8 cellular contexts compared by ENCODE assay signal in genomic region chr22:19432092-19432844, GRCh38. TPM values are rescaled to one million over a fixed set of nuclear protein-coding genes. Genes with fewer than 3 reads are reported as not detected.
DNase-seq lines count a peak whose midpoint lies in the region; ATAC-seq, FAIRE-seq and TF ChIP-seq lines count a peak whose summit lies in the region.

TSS of gene MRPL40 (plus strand) at chr22:19432545. CDS start at chr22:19432555, 10 bp downstream.

- H3K9me3 Mint-ChIP-seq in WTC11: no peaks in the 10 kb centered on the region

- H3K4me3 ChIP-seq in AG04450 (ENCODE audit: low read depth, low read length): peak within 1 kb of the TSS; percentile 87
- H3K4me3 ChIP-seq in bronchial epithelial cell (ENCODE audit: low read depth, low read length): peak within 1 kb of the TSS; percentile 84

- peak; percentile 83 for DNase-seq in AG04450 (ENCODE audit: low read depth, low spot score)
- DNase-seq in NCI-H2227 (lab: John Stamatoyannopoulos, UW; ENCODE audit: unreplicated experiment): peak; percentile 97
- DNase-seq in WTC11 (ENCODE audit: low spot score): peak; percentile 83
- DNase-seq in bronchial epithelial cell (ENCODE audit: low read depth): peak; percentile 76
- peak; percentile 97 for DNase-seq in inferior parietal cortex (ENCODE audit: extremely low spot score)
- peak; percentile 85 to 88 for DNase-seq in stimulated activated CD4-positive, alpha-beta T cell treated with anti-CD3 and anti-CD28 coated beads, Interleukin-12 subunit alpha, Interleukin-12 subunit beta, amount 100 ng/mL, for 24 hours (ENCODE audit: low read depth in 2 of 2)

- H3K36me3 ChIP-seq in bronchial epithelial cell (ENCODE audit: control insufficient read depth, insufficient read depth, low read length): peaks cover 7% of the 10 kb centered on the region

- no peak for FAIRE-seq in bronchial epithelial cell (lab: Jason Lieb, UNC)

- no peaks in the 10 kb centered on the region for H3K27me3 Mint-ChIP-seq in WTC11 (ENCODE audit: low read depth)

- peak within 1 kb of the TSS; percentile 84 for H3K27ac ChIP-seq in AG04450 (ENCODE audit: low read depth, low read length)

- CTCF ChIA-PET in AG04450 (lab: Charles Lee) (no interaction called here), WTC11 (lab: Charles Lee) (interaction anchor here (0.6 kb wide), 1 partner anchor 141 kb away, joined by 3 read pairs; the partner anchor contains the start of gene CLTCL1)

- H3K27me3 ChIP-seq in AG04450 (ENCODE audit: control insufficient read depth, insufficient read depth, low read length) (no peaks in the 10 kb centered on the region), bronchial epithelial cell (ENCODE audit: control insufficient read depth, insufficient read depth, low read length) (no peaks in the 10 kb centered on the region)

- H3K27ac Mint-ChIP-seq in WTC11: peak within 1 kb of the TSS; percentile 95

- peak within 1 kb of the TSS; percentile 81 for H3K4me3 Mint-ChIP-seq in WTC11

- POLR2A ChIA-PET in AG04450 (lab: Yijun Ruan, JAX) (interaction anchor here (0.6 to 1.6 kb wide), 8 partner anchors 9 to 253 kb away, joined by 3 to 13 read pairs (median 6); partner anchors contain the start of genes CDC45, SLC25A1 and UFD1), WTC11 (lab: Charles Lee) (interaction anchor here (1.0 to 2.1 kb wide), 3 partner anchors 10 to 47 kb away, joined by 4 to 13 read pairs (median 5); partner anchors contain the start of genes C22orf39 and CDC45)

- peaks cover 9% of the 10 kb centered on the region for H3K36me3 Mint-ChIP-seq in WTC11

- H3K9me3 ChIP-seq in AG04450 (ENCODE audit: control insufficient read depth, insufficient read depth, low read length): no peaks in the 10 kb centered on the region

- ATAC-seq in GM18870 (IDR thresholded peaks at IDR 0.05; ENCODE audit: unreplicated experiment) (peak; percentile 38), HG03108 (IDR thresholded peaks at IDR 0.05; ENCODE audit: unreplicated experiment) (peak; percentile 80), WTC11 (peak; percentile 81)

- H3K4me1 Mint-ChIP-seq in WTC11: peaks cover 20% of the 10 kb centered on the region

- TF ChIP-seq CTCF in AG04450 (IDR thresholded peaks at IDR 0.05; ENCODE audit: low read depth, low read length): no peak
- TF ChIP-seq CTCF in WTC11 (IDR thresholded peaks at IDR 0.05): no peak
- TF ChIP-seq CTCF in bronchial epithelial cell (IDR thresholded peaks at IDR 0.05; ENCODE audit: insufficient read depth, low read length, severe bottlenecking): peak; percentile 3

TF ChIP-seq in WTC11, 78 proteins besides CTCF, POLR2A, EP300 and RAD21 (continues in another document):
- no peak for TF ChIP-seq ATF1 (CRISPR knock-in tag; IDR thresholded peaks at IDR 0.05)
- TF ChIP-seq ZNF219 (CRISPR knock-in tag; IDR thresholded peaks at IDR 0.05; ENCODE audit: borderline replicate concordance): peak; percentile 76; the same call in 1 of the 2 replicates
- 0 out of 2 replicates have a peak, but pooled peaks have one; percentile 29 for TF ChIP-seq PRRX2 (CRISPR knock-in tag; IDR thresholded peaks at IDR 0.05)
- TF ChIP-seq, protein P1, sequence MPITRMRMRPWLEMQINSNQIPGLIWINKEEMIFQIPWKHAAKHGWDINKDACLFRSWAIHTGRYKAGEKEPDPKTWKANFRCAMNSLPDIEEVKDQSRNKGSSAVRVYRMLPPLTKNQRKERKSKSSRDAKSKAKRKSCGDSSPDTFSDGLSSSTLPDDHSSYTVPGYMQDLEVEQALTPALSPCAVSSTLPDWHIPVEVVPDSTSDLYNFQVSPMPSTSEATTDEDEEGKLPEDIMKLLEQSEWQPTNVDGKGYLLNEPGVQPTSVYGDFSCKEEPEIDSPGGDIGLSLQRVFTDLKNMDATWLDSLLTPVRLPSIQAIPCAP (CRISPR knock-in tag; IDR thresholded peaks at IDR 0.05): peak; percentile 84
- peak; percentile 47; the same call in 1 of the 2 replicates for TF ChIP-seq ZNF416 (CRISPR knock-in tag; IDR thresholded peaks at IDR 0.05)
- peak; percentile 97 for TF ChIP-seq MAX (CRISPR knock-in tag; IDR thresholded peaks at IDR 0.05)
- TF ChIP-seq, protein P2, sequence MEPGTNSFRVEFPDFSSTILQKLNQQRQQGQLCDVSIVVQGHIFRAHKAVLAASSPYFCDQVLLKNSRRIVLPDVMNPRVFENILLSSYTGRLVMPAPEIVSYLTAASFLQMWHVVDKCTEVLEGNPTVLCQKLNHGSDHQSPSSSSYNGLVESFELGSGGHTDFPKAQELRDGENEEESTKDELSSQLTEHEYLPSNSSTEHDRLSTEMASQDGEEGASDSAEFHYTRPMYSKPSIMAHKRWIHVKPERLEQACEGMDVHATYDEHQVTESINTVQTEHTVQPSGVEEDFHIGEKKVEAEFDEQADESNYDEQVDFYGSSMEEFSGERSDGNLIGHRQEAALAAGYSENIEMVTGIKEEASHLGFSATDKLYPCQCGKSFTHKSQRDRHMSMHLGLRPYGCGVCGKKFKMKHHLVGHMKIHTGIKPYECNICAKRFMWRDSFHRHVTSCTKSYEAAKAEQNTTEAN (CRISPR knock-in tag; IDR thresholded peaks at IDR 0.05): peak; percentile 91; the same call in 1 of the 2 replicates
- TF ChIP-seq, protein P3, sequence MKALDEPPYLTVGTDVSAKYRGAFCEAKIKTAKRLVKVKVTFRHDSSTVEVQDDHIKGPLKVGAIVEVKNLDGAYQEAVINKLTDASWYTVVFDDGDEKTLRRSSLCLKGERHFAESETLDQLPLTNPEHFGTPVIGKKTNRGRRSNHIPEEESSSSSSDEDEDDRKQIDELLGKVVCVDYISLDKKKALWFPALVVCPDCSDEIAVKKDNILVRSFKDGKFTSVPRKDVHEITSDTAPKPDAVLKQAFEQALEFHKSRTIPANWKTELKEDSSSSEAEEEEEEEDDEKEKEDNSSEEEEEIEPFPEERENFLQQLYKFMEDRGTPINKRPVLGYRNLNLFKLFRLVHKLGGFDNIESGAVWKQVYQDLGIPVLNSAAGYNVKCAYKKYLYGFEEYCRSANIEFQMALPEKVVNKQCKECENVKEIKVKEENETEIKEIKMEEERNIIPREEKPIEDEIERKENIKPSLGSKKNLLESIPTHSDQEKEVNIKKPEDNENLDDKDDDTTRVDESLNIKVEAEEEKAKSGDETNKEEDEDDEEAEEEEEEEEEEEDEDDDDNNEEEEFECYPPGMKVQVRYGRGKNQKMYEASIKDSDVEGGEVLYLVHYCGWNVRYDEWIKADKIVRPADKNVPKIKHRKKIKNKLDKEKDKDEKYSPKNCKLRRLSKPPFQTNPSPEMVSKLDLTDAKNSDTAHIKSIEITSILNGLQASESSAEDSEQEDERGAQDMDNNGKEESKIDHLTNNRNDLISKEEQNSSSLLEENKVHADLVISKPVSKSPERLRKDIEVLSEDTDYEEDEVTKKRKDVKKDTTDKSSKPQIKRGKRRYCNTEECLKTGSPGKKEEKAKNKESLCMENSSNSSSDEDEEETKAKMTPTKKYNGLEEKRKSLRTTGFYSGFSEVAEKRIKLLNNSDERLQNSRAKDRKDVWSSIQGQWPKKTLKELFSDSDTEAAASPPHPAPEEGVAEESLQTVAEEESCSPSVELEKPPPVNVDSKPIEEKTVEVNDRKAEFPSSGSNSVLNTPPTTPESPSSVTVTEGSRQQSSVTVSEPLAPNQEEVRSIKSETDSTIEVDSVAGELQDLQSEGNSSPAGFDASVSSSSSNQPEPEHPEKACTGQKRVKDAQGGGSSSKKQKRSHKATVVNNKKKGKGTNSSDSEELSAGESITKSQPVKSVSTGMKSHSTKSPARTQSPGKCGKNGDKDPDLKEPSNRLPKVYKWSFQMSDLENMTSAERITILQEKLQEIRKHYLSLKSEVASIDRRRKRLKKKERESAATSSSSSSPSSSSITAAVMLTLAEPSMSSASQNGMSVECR (CRISPR knock-in tag; IDR thresholded peaks at IDR 0.05; ENCODE audit: borderline replicate concordance): peak; percentile 93
- TF ChIP-seq GTF2I (CRISPR knock-in tag; conservative IDR thresholded peaks at IDR 0.05): no peak
- TF ChIP-seq GABPB1 (CRISPR knock-in tag; IDR thresholded peaks at IDR 0.05): peak; percentile 93
- TF ChIP-seq JUN (CRISPR knock-in tag; IDR thresholded peaks at IDR 0.05): peak; percentile 85; the same call in 1 of the 2 replicates
- TF ChIP-seq, protein P4, sequence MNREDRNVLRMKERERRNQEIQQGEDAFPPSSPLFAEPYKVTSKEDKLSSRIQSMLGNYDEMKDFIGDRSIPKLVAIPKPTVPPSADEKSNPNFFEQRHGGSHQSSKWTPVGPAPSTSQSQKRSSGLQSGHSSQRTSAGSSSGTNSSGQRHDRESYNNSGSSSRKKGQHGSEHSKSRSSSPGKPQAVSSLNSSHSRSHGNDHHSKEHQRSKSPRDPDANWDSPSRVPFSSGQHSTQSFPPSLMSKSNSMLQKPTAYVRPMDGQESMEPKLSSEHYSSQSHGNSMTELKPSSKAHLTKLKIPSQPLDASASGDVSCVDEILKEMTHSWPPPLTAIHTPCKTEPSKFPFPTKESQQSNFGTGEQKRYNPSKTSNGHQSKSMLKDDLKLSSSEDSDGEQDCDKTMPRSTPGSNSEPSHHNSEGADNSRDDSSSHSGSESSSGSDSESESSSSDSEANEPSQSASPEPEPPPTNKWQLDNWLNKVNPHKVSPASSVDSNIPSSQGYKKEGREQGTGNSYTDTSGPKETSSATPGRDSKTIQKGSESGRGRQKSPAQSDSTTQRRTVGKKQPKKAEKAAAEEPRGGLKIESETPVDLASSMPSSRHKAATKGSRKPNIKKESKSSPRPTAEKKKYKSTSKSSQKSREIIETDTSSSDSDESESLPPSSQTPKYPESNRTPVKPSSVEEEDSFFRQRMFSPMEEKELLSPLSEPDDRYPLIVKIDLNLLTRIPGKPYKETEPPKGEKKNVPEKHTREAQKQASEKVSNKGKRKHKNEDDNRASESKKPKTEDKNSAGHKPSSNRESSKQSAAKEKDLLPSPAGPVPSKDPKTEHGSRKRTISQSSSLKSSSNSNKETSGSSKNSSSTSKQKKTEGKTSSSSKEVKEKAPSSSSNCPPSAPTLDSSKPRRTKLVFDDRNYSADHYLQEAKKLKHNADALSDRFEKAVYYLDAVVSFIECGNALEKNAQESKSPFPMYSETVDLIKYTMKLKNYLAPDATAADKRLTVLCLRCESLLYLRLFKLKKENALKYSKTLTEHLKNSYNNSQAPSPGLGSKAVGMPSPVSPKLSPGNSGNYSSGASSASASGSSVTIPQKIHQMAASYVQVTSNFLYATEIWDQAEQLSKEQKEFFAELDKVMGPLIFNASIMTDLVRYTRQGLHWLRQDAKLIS (CRISPR knock-in tag; IDR thresholded peaks at IDR 0.05; ENCODE audit: borderline replicate concordance): no peak
- TF ChIP-seq ETV6 (CRISPR knock-in tag; IDR thresholded peaks at IDR 0.05): peak; percentile 64; the same call in 1 of the 2 replicates
- TF ChIP-seq ZNF232 (CRISPR knock-in tag; IDR thresholded peaks at IDR 0.05): peak; percentile 81; the same call in 1 of the 2 replicates
- no peak for TF ChIP-seq NR2C2 (CRISPR knock-in tag; IDR thresholded peaks at IDR 0.05)

RNA-seq across cellular contexts. Expression of gene MRPL40, which starts in this region (rescaled TPM):
- polyA plus RNA-seq in AG04450 (2011; rRNA removed): 42.3 and 49.5 TPM in 2 replicates
- 12.2 and 12.4 TPM in 2 replicates for polyA minus RNA-seq in AG04450 (2011; rRNA and poly(A)+ RNA removed)
- total RNA-seq in WTC11 (2021): 15.7 to 19.2 TPM (median 18.2 TPM) in 3 replicates
- total RNA-seq in bronchial epithelial cell: 60.8 and 61.7 TPM in 2 replicates

Comparison
In these comparisons a context has a peak if more than half of its experiments do, and no peak if none do; other contexts are left out.
1. Peak in every context shown above with its lines: DNase-seq, ATAC-seq, H3K4me3 ChIP-seq and H3K27ac ChIP-seq.